21 cellular contexts compared by ENCODE assay signal in the genomic region with DNA sequence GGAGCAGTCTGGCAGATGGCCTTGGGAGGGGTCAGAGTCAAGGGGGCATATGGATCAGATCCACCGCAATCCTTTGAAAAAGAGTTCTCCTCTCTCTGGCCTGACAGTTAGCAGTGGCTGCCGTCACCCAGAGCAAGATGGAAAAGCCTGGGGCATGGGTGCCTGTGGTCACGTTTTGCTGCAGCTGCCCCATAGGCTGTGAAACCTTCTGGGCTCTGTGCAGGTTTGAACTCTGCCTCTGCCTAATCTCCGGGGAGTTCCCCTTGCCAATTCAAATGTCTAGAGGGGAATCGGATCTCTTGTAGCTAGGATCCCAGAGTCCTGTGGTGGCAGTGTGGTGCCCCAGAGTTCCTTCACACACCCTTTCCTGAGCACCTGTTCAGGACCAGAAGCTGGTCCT.
"Had no signal": no experiment of that assay in that cellular context is flagged by ENCODE, and none has a peak within 500 bp of the region (broad histone marks: within the 10 kb centered on the region; RNA-seq: fewer than 3 reads in every experiment).

No MANE protein-coding gene starts in this region.

- DNase-seq: kidney glomerular epithelial cell; left colon; mesendoderm; mucosa of descending colon; naive thymus-derived CD8-positive, alpha-beta T cell; ovary; right lobe of liver; stimulated activated CD4-positive, alpha-beta T cell treated with anti-CD3 and anti-CD28 coated beads, Interleukin-1b, Interleukin-23, amount 100 ng/mL, for 48 hours; stimulated activated CD4-positive, alpha-beta T cell treated with anti-CD3 and anti-CD28 coated beads, Interleukin-2, amount 100 ng/mL, for 48 hours; stimulated activated CD4-positive, alpha-beta T cell treated with anti-CD3 and anti-CD28 coated beads, Interleukin-4, amount 100 ng/mL, for 4 hours; stimulated activated CD8-positive, alpha-beta memory T cell treated with anti-CD3 and anti-CD28 coated beads, Interleukin-4, amount 100 ng/mL, for 48 hours; stimulated activated naive CD8-positive, alpha-beta T cell treated with anti-CD3 and anti-CD28 coated beads, Interleukin-15, Interleukin-2, amounts not matched to agents 100 U/mL and 50 U/mL, for 24 hours; tibial artery; uterus had no signal

- H3K4me2 ChIP-seq: smooth muscle cell had no signal

- H3K9me3 ChIP-seq: neutrophil, right lobe of liver, suprapubic skin, thoracic aorta had no signal

- H3K36me3 ChIP-seq: left lung, neutrophil, ovary, right atrium auricular region, right lobe of liver, suprapubic skin, thoracic aorta, uterus had no signal

- H3K27me3 ChIP-seq: left lung, neutrophil, ovary, right atrium auricular region, right lobe of liver, suprapubic skin, tibial artery, uterus had no signal

- H3K4me3 ChIP-seq: left lung, lung, mucosa of descending colon, ovary, right atrium auricular region, right lobe of liver, smooth muscle cell, suprapubic skin, thoracic aorta, tibial artery, uterus had no signal

- H3K4me1 ChIP-seq: left lung, right atrium auricular region, suprapubic skin, tibial artery, uterus had no signal

- H3K27ac ChIP-seq: left lung, neutrophil, ovary, right atrium auricular region, right lobe of liver, suprapubic skin, thoracic aorta, tibial artery, uterus had no signal
